In genomic region chr14:68384881-68385280, GRCh38 we compare ENCODE assay signal across 10 cellular contexts.
DNase-seq lines count a peak whose midpoint lies in the region; ATAC-seq and TF ChIP-seq lines count a peak whose summit lies in the region.
"Had no signal": no experiment of that assay in that cellular context is flagged by ENCODE, and none has a peak within 500 bp of the region (broad histone marks: within the 10 kb centered on the region; RNA-seq: fewer than 3 reads in every experiment).

No MANE protein-coding gene starts in this region.

- H3K36me3 ChIP-seq in BLaER1 treated with 17β-estradiol and CSF1 and Interleukin-3, amounts not matched to agents 10 nM and 100 nM, result no peaks in the 10 kb centered on the region
- H3K36me3 ChIP-seq in right atrium auricular region (no peaks in the 10 kb centered on the region), GM23338 (ENCODE audit: insufficient read depth) (no peaks in the 10 kb centered on the region)

- TF ChIP-seq CTCF in right atrium auricular region (IDR thresholded peaks at IDR 0.05) (no peak), GM23338 (conservative IDR thresholded peaks at IDR 0.05; ENCODE audit: low read depth in 2 of 2) (no peak)

- no peaks in the 10 kb centered on the region for H3K27me3 Mint-ChIP-seq in GM23338 (ENCODE audit: insufficient read depth, low read depth, poor library complexity)

- H4K20me1 ChIP-seq in BLaER1 treated with 17β-estradiol and CSF1 and Interleukin-3, amounts not matched to agents 10 nM and 100 nM, result no peaks in the 10 kb centered on the region
- H4K20me1 ChIP-seq in GM23338 (replicated peaks; ENCODE audit: insufficient read depth), result no peaks in the 10 kb centered on the region

- no peaks in the 10 kb centered on the region for H3K36me3 Mint-ChIP-seq in GM23338 (ENCODE audit: low read depth)

- DNase-seq in SHP77 (lab: John Stamatoyannopoulos, UW) (peak; percentile 38 to 50), right atrium auricular region (ENCODE audit: low spot score) (no peak), retina (peak; percentile 30), SK-N-DZ (ENCODE audit: low spot score) (no peak), DMS79 treated with DMSO at 0.1 percent for 48 hours (lab: John Stamatoyannopoulos, UW) (no peak), GM23338 (ENCODE audit: low spot score) (no peak), NAMALWA (ENCODE audit: low spot score) (no peak)
- DNase-seq: amniotic stem cell, NCI-H345 had no signal

- H3K4me2 ChIP-seq in BLaER1 treated with 17β-estradiol and CSF1 and Interleukin-3, amounts not matched to agents 10 nM and 100 nM, result peak overlapping the region; percentile 7 to 90 (median 74); a peak in 21 of 22 replicates
- H3K4me2 ChIP-seq in GM23338, result no peak overlapping the region

- H3K9ac ChIP-seq in BLaER1 treated with 17β-estradiol and CSF1 and Interleukin-3, amounts not matched to agents 10 nM and 100 nM, result peak overlapping the region in 8 of 11 experiments; percentile 18 to 86 (median 62); a peak in 14 of 22 replicates

- no peaks in the 10 kb centered on the region for H3K9me3 Mint-ChIP-seq in GM23338

- no peak for ATAC-seq in GM23338

- H3K27me3 ChIP-seq in BLaER1 treated with 17β-estradiol and CSF1 and Interleukin-3, amounts not matched to agents 10 nM and 100 nM, result no peaks in the 10 kb centered on the region
- H3K27me3 ChIP-seq in right atrium auricular region, result no peaks in the 10 kb centered on the region
- H3K27me3 ChIP-seq in GM23338 (ENCODE audit: insufficient read depth), result no peaks in the 10 kb centered on the region

- no peaks in the 10 kb centered on the region for H3K79me2 ChIP-seq in GM23338 (replicated peaks; ENCODE audit: insufficient read depth)

- no peaks in the 10 kb centered on the region for H3F3A ChIP-seq in GM23338 (replicated peaks; ENCODE audit: low read depth)

- H3K27ac ChIP-seq in BLaER1 treated with 17β-estradiol and CSF1 and Interleukin-3, amounts not matched to agents 10 nM and 100 nM, result peak overlapping the region; percentile 17 to 96 (median 78); a peak in 20 of 22 replicates
- H3K27ac ChIP-seq in right atrium auricular region (peak overlapping the region; percentile 41 to 63), GM23338 (ENCODE audit: low read depth) (no peak overlapping the region)

- peaks cover 32 to 100% (median 57%) of the 10 kb centered on the region in 10 experiments for H3K4me1 ChIP-seq in BLaER1 treated with 17β-estradiol and CSF1 and Interleukin-3, amounts not matched to agents 10 nM and 100 nM
- H3K4me1 ChIP-seq in right atrium auricular region (peaks cover 0 to 30% of the 10 kb centered on the region in 2 donors), GM23338 (ENCODE audit: insufficient read depth) (peaks cover 3% of the 10 kb centered on the region; the same call in 1 of the 2 replicates)

- H3K9me3 ChIP-seq in BLaER1 treated with 17β-estradiol and CSF1 and Interleukin-3, amounts not matched to agents 10 nM and 100 nM (replicated peaks in 1 of 11), result peaks cover 0 to 12% (median 0%) of the 10 kb centered on the region in 11 experiments; a peak in 3 of 22 replicates
- no peaks in the 10 kb centered on the region for H3K9me3 ChIP-seq in right atrium auricular region

- H3K4me3 Mint-ChIP-seq in GM23338, result no peak overlapping the region

- H3K9me2 ChIP-seq in GM23338 (ENCODE audit: insufficient read depth), result no peaks in the 10 kb centered on the region

- H2AFZ ChIP-seq in GM23338, result no peak overlapping the region

- H3K4me3 ChIP-seq in BLaER1 treated with 17β-estradiol and CSF1 and Interleukin-3, amounts not matched to agents 10 nM and 100 nM, result peak overlapping the region in 1 of 10 experiments; percentile 3; a peak in 1 of 20 replicates
- H3K4me3 ChIP-seq in right atrium auricular region, result no peak overlapping the region
- H3K4me3 ChIP-seq in GM23338, result no peak overlapping the region

- no peak overlapping the region for H3K27ac Mint-ChIP-seq in GM23338

- peaks cover 13% of the 10 kb centered on the region; the same call in 2 of the 3 replicates for H3K4me1 Mint-ChIP-seq in GM23338

TF ChIP-seq in GM23338, 12 proteins besides CTCF, POLR2A, EP300 and RAD21:
- TF ChIP-seq, protein P1, sequence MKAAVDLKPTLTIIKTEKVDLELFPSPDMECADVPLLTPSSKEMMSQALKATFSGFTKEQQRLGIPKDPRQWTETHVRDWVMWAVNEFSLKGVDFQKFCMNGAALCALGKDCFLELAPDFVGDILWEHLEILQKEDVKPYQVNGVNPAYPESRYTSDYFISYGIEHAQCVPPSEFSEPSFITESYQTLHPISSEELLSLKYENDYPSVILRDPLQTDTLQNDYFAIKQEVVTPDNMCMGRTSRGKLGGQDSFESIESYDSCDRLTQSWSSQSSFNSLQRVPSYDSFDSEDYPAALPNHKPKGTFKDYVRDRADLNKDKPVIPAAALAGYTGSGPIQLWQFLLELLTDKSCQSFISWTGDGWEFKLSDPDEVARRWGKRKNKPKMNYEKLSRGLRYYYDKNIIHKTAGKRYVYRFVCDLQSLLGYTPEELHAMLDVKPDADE (IDR thresholded peaks at IDR 0.05), result no peak

Comparison
In these comparisons a context has a peak if more than half of its experiments do, and no peak if none do; other contexts are left out.
1. DNase-seq: peak in SHP77 (2 of 2) and retina (single experiment); none in right atrium auricular region (single experiment), SK-N-DZ (single experiment), DMS79 treated with DMSO at 0.1 percent for 48 hours (single experiment), GM23338 (single experiment) and NAMALWA (single experiment).